8 cellular contexts compared by ENCODE assay signal in the genomic region with DNA sequence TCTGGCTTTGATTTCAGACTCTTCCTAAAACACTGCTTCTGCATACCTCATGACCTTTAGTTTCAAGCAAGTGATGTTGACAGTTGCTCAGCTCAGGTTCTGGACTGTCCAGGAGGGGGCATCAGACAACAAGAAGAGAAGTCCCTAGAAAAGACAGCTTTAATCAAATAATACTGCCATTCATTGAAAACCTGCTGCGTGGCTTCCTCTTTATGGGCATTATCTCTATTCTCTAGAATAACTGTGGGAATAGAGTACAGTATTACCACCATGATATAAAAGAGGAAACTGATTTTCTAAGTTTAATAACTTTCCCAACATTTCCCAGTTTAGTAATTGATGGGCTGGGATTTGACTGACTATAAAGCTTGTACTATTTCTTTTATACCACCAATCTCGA.
A peak's percentile ranks its signal among the peaks of the same experiment; 100 is the strongest.
DNase-seq lines count a peak whose midpoint lies in the region; ATAC-seq and TF ChIP-seq lines count a peak whose summit lies in the region.

No MANE protein-coding gene starts in this region.

- no peak overlapping the region for H3K9ac ChIP-seq in DND-41 (ENCODE audit: low read depth, low read length)

- DNase-seq in DND-41 (peak; percentile 59), LNCaP clone FGC (ENCODE audit: low read depth) (peak; percentile 58), RWPE1 (ENCODE audit: low spot score) (peak; percentile 42), Right ventricle myocardium superior (peak; percentile 50), renal cortical epithelial cell (ENCODE audit: low read depth) (peak; percentile 64)
- peak; percentile 76 for DNase-seq in activated naive CD4-positive, alpha-beta T cell treated with anti-CD3 and anti-CD28 coated beads, Interleukin-2, amount 10 ng/mL, durations not matched to agents 7 days and 5 days

- intact Hi-C loops in Right ventricle myocardium superior (cut with DNase I) = no loop called here

- no peaks in the 10 kb centered on the region for H3K9me3 Mint-ChIP-seq in activated naive CD4-positive, alpha-beta T cell treated with anti-CD3 and anti-CD28 coated beads, Interleukin-2, amount 10 ng/mL, durations not matched to agents 7 days and 5 days

- H3K27ac ChIP-seq in DND-41 (ENCODE audit: low read length) = no peak overlapping the region
- no peak overlapping the region for H3K27ac ChIP-seq in RWPE1

- no peak overlapping the region for H2AFZ ChIP-seq in DND-41 (ENCODE audit: low read depth, low read length)

- no peaks in the 10 kb centered on the region for H3K27me3 Mint-ChIP-seq in activated naive CD4-positive, alpha-beta T cell treated with anti-CD3 and anti-CD28 coated beads, Interleukin-2, amount 10 ng/mL, durations not matched to agents 7 days and 5 days

- peaks cover 13% of the 10 kb centered on the region; the same call in 1 of the 2 replicates for H3K4me1 ChIP-seq in DND-41 (ENCODE audit: insufficient read depth, low read length)

- ATAC-seq in DND-41 (ENCODE audit: insufficient read depth, low read depth) = peak; percentile 79
- ATAC-seq in GM21825 (IDR thresholded peaks at IDR 0.05; ENCODE audit: unreplicated experiment) = peak; percentile 61
- peak; percentile 60 for ATAC-seq in Right ventricle myocardium superior (ENCODE audit: poor library complexity)
- ATAC-seq in GM18873 (IDR thresholded peaks at IDR 0.05; ENCODE audit: low FRiP score, unreplicated experiment) = no peak

- H3K27ac Mint-ChIP-seq in activated naive CD4-positive, alpha-beta T cell treated with anti-CD3 and anti-CD28 coated beads, Interleukin-2, amount 10 ng/mL, durations not matched to agents 7 days and 5 days = no peak overlapping the region

- no peak overlapping the region for H3K4me2 ChIP-seq in DND-41 (ENCODE audit: insufficient read depth, low read length)

- H3K36me3 Mint-ChIP-seq in activated naive CD4-positive, alpha-beta T cell treated with anti-CD3 and anti-CD28 coated beads, Interleukin-2, amount 10 ng/mL, durations not matched to agents 7 days and 5 days = no peaks in the 10 kb centered on the region

- CTCF ChIA-PET in RWPE1 (lab: Yijun Ruan, JAX) = interaction anchor here (0.5 to 1.3 kb wide), 21 partner anchors 10 to 898 kb away, joined by 3 to 7 read pairs (median 3); no protein-coding TSS in a partner anchor
- CTCF ChIA-PET in activated naive CD4-positive, alpha-beta T cell treated with anti-CD3 and anti-CD28 coated beads, Interleukin-2, amount 10 ng/mL, durations not matched to agents 7 days and 5 days (lab: Charles Lee) = interaction anchor here (0.6 to 5.7 kb wide), 27 partner anchors 9 to 582 kb away, joined by 3 to 76 read pairs (median 4); partner anchors contain the start of gene SNX13

- H3K4me1 Mint-ChIP-seq in activated naive CD4-positive, alpha-beta T cell treated with anti-CD3 and anti-CD28 coated beads, Interleukin-2, amount 10 ng/mL, durations not matched to agents 7 days and 5 days = peaks cover 2% of the 10 kb centered on the region

- H3K4me3 Mint-ChIP-seq in activated naive CD4-positive, alpha-beta T cell treated with anti-CD3 and anti-CD28 coated beads, Interleukin-2, amount 10 ng/mL, durations not matched to agents 7 days and 5 days = no peak overlapping the region

- TF ChIP-seq CTCF in DND-41 (IDR thresholded peaks at IDR 0.05; ENCODE audit: borderline replicate concordance, extremely low read depth, low read length, poor library complexity, severe bottlenecking) (peak; percentile 82), LNCaP clone FGC (IDR thresholded peaks at IDR 0.05; ENCODE audit: control insufficient read depth, extremely low read depth, insufficient read depth) (peak; percentile 89), RWPE1 (conservative IDR thresholded peaks at IDR 0.05; ENCODE audit: low read depth) (peak; percentile 79)

- H3K79me2 ChIP-seq in DND-41 (ENCODE audit: insufficient read depth, low read length) = no peaks in the 10 kb centered on the region

- no peaks in the 10 kb centered on the region for H3K27me3 ChIP-seq in DND-41 (ENCODE audit: insufficient read depth, low read length, poor library complexity)

- POLR2A ChIA-PET in RWPE1 (lab: Yijun Ruan, JAX; ENCODE audit: low non-redundant PET) = no interaction called here

- H3K9me3 ChIP-seq in DND-41 (ENCODE audit: insufficient read depth, low read length, severe bottlenecking) = no peaks in the 10 kb centered on the region

- H3K4me3 ChIP-seq in DND-41 (ENCODE audit: low read depth in 1 of 2, low read length in 2 of 2) = no peak overlapping the region
- H3K4me3 ChIP-seq in LNCaP clone FGC (ENCODE audit: low read depth, low read length) = no peak overlapping the region

- H3K36me3 ChIP-seq in DND-41 (ENCODE audit: insufficient read depth, low read length) = no peaks in the 10 kb centered on the region

- no peaks in the 10 kb centered on the region for H4K20me1 ChIP-seq in DND-41 (ENCODE audit: insufficient read depth, low read length)
